In genomic region chr19:916645-917322, GRCh38 we compare ENCODE assay signal across 1 cellular context.
TF ChIP-seq lines count a peak whose summit lies in the region.

No MANE protein-coding gene starts in this region.

TF ChIP-seq in K562, 482 proteins besides CTCF, POLR2A, EP300 and RAD21 (continued from another document):
- TF ChIP-seq TBL1XR1 (IDR thresholded peaks at IDR 0.05; ENCODE audit: low read length in 2 of 2) (no peak; a peak in 1 of 4 replicates), MCM2 (IDR thresholded peaks at IDR 0.05; ENCODE audit: low read depth) (no peak), KLF6 (CRISPR knock-in tag; IDR thresholded peaks at IDR 0.05; ENCODE audit: borderline replicate concordance) (no peak), KAT2B (IDR thresholded peaks at IDR 0.05; ENCODE audit: low read depth, low read length) (no peak), SMAD4 (CRISPR knock-in tag; conservative IDR thresholded peaks at IDR 0.05) (no peak), HMGN3 (IDR thresholded peaks at IDR 0.05; ENCODE audit: borderline replicate concordance, extremely low read depth, insufficient read length, low read depth, low read length) (no peak), EP400 (IDR thresholded peaks at IDR 0.05) (peak; percentile 37; the same call in 1 of the 2 replicates), CC2D1A (IDR thresholded peaks at IDR 0.05) (no peak), FOXA3 (CRISPR knock-in tag; conservative IDR thresholded peaks at IDR 0.05 in 1 of 2, IDR thresholded peaks at IDR 0.05 in 1 of 2) (no peak), DPF2 (IDR thresholded peaks at IDR 0.05) (no peak), GATAD2B (IDR thresholded peaks at IDR 0.05; ENCODE audit: borderline replicate concordance) (no peak), NFXL1 (CRISPR knock-in tag; IDR thresholded peaks at IDR 0.05) (no peak), E2F3 (CRISPR knock-in tag; IDR thresholded peaks at IDR 0.05) (no peak), ZMIZ1 (IDR thresholded peaks at IDR 0.05; ENCODE audit: low read depth in 2 of 2, low read length in 2 of 2) (no peak), ESRRA (IDR thresholded peaks at IDR 0.05; ENCODE audit: borderline replicate concordance, low read depth) (no peak), SAP30 (IDR thresholded peaks at IDR 0.05; ENCODE audit: borderline replicate concordance, insufficient read depth, low read depth, low read length, poor library complexity, severe bottlenecking) (peak; percentile 51), MYC (IDR thresholded peaks at IDR 0.05; ENCODE audit: low read depth, low read length) (peak; percentile 31; the same call in 1 of the 2 replicates), MYC (CRISPR knock-in tag; IDR thresholded peaks at IDR 0.05; ENCODE audit: borderline replicate concordance, low read depth) (no peak), ELF1 (tag; IDR thresholded peaks at IDR 0.05) (no peak), TOE1 (IDR thresholded peaks at IDR 0.05; ENCODE audit: borderline replicate concordance) (no peak), TOE1 (CRISPR knock-in tag; IDR thresholded peaks at IDR 0.05; ENCODE audit: borderline replicate concordance, low read depth) (0 out of 2 replicates have a peak, but pooled peaks have one; percentile 33), IRF2 (CRISPR knock-in tag; IDR thresholded peaks at IDR 0.05) (no peak), CBFA2T2 (conservative IDR thresholded peaks at IDR 0.05) (no peak), BRD9 (IDR thresholded peaks at IDR 0.05; ENCODE audit: low read depth, partially characterized antibody) (no peak), TCF7L2 (IDR thresholded peaks at IDR 0.05; ENCODE audit: low read depth, low read length) (no peak), MEIS2 (IDR thresholded peaks at IDR 0.05; ENCODE audit: partially characterized antibody) (no peak), L3MBTL2 (IDR thresholded peaks at IDR 0.05) (no peak), BRF1 (IDR thresholded peaks at IDR 0.05; ENCODE audit: borderline replicate concordance, extremely low read depth, insufficient read length) (no peak), POLR2AphosphoS5 (IDR thresholded peaks at IDR 0.05; ENCODE audit: control insufficient read depth, insufficient read depth, low read depth, low read length) (0 out of 2 replicates have a peak, but pooled peaks have one; percentile 21), ZNF165 (CRISPR knock-in tag; IDR thresholded peaks at IDR 0.05; ENCODE audit: borderline replicate concordance) (no peak), C11orf30 (IDR thresholded peaks at IDR 0.05; ENCODE audit: low read depth) (no peak), PRPF4 (IDR thresholded peaks at IDR 0.05; ENCODE audit: insufficient read depth, low read depth, low read length, poor library complexity, severe bottlenecking) (no peak), MECOM (CRISPR knock-in tag; IDR thresholded peaks at IDR 0.05) (0 out of 2 replicates have a peak, but pooled peaks have one; percentile 39), RFX7 (CRISPR knock-in tag; IDR thresholded peaks at IDR 0.05) (no peak), ZFP1 (CRISPR knock-in tag; IDR thresholded peaks at IDR 0.05) (no peak), PKNOX1 (IDR thresholded peaks at IDR 0.05) (peak; percentile 84), NKRF (IDR thresholded peaks at IDR 0.05; ENCODE audit: borderline replicate concordance) (0 out of 2 replicates have a peak, but pooled peaks have one; percentile 9), ZNF507 (tag; conservative IDR thresholded peaks at IDR 0.05) (no peak), CCAR2 (IDR thresholded peaks at IDR 0.05; ENCODE audit: low read depth, low read length) (no peak), ZNF124 (CRISPR knock-in tag; IDR thresholded peaks at IDR 0.05) (no peak), POLR2B (IDR thresholded peaks at IDR 0.05; ENCODE audit: low read depth, partially characterized antibody) (peak; percentile 15), SIN3A (IDR thresholded peaks at IDR 0.05; ENCODE audit: borderline replicate concordance in 2 of 2, control insufficient read depth in 1 of 2, low read depth in 2 of 2, low read length in 2 of 2) (peak; percentile 37 to 39; a peak in 2 of 4 replicates), ZNF175 (CRISPR knock-in tag; IDR thresholded peaks at IDR 0.05; ENCODE audit: low read depth) (no peak), FOSL1 (tag; conservative IDR thresholded peaks at IDR 0.05) (no peak; the same call in 1 of the 2 replicates), MNT (conservative IDR thresholded peaks at IDR 0.05) (peak; percentile 32 to 59), TEAD2 (tag; IDR thresholded peaks at IDR 0.05) (no peak), CREM (IDR thresholded peaks at IDR 0.05; ENCODE audit: low read depth) (peak; percentile 55; the same call in 1 of the 2 replicates), MED1 (CRISPR knock-in tag; IDR thresholded peaks at IDR 0.05; ENCODE audit: borderline replicate concordance) (no peak), ZBED1 (IDR thresholded peaks at IDR 0.05) (no peak), SNRNP70 (optimal IDR thresholded peaks at IDR 0.05; ENCODE audit: low read depth, low read length) (no peak), GABPB2 (CRISPR knock-in tag; conservative IDR thresholded peaks at IDR 0.05) (no peak), MCM3 (IDR thresholded peaks at IDR 0.05) (no peak), SIRT6 (IDR thresholded peaks at IDR 0.05; ENCODE audit: low read depth, low read length) (no peak), ZKSCAN3 (CRISPR knock-in tag; IDR thresholded peaks at IDR 0.05) (no peak), EZH2 (IDR thresholded peaks at IDR 0.05; ENCODE audit: borderline replicate concordance, low read depth, low read length) (no peak), MAZ (CRISPR knock-in tag; conservative IDR thresholded peaks at IDR 0.05 in 1 of 2, IDR thresholded peaks at IDR 0.05 in 1 of 2) (peak; percentile 63 to 83; a peak in 3 of 4 replicates), MEF2A (IDR thresholded peaks at IDR 0.05; ENCODE audit: control insufficient read depth, low read depth, low read length) (no peak), ZNF57 (CRISPR knock-in tag; IDR thresholded peaks at IDR 0.05) (no peak), ARID1B (IDR thresholded peaks at IDR 0.05) (no peak), ZNF436 (CRISPR knock-in tag; IDR thresholded peaks at IDR 0.05) (no peak)
- TF ChIP-seq, protein P1, sequence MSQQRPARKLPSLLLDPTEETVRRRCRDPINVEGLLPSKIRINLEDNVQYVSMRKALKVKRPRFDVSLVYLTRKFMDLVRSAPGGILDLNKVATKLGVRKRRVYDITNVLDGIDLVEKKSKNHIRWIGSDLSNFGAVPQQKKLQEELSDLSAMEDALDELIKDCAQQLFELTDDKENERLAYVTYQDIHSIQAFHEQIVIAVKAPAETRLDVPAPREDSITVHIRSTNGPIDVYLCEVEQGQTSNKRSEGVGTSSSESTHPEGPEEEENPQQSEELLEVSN (IDR thresholded peaks at IDR 0.05; ENCODE audit: borderline replicate concordance in 1 of 2, extremely low read depth in 1 of 2, insufficient read depth in 1 of 2, insufficient read length in 1 of 2, low read depth in 1 of 2, low read length in 1 of 2, poor library complexity in 1 of 2, severe bottlenecking in 1 of 2), result peak in 1 of 2 experiments; percentile 78
- TF ChIP-seq, protein P2, sequence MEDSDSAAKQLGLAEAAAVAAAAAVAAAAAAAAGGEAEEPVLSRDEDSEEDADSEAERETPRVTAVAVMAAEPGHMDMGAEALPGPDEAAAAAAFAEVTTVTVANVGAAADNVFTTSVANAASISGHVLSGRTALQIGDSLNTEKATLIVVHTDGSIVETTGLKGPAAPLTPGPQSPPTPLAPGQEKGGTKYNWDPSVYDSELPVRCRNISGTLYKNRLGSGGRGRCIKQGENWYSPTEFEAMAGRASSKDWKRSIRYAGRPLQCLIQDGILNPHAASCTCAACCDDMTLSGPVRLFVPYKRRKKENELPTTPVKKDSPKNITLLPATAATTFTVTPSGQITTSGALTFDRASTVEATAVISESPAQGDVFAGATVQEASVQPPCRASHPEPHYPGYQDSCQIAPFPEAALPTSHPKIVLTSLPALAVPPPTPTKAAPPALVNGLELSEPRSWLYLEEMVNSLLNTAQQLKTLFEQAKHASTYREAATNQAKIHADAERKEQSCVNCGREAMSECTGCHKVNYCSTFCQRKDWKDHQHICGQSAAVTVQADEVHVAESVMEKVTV (CRISPR knock-in tag; IDR thresholded peaks at IDR 0.05), result no peak
- TF ChIP-seq, protein P3, sequence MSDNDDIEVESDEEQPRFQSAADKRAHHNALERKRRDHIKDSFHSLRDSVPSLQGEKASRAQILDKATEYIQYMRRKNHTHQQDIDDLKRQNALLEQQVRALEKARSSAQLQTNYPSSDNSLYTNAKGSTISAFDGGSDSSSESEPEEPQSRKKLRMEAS (CRISPR knock-in tag; IDR thresholded peaks at IDR 0.05), result 0 out of 2 replicates have a peak, but pooled peaks have one; percentile 7
